ENCODE assay signal across 9 cellular contexts in the genomic region with DNA sequence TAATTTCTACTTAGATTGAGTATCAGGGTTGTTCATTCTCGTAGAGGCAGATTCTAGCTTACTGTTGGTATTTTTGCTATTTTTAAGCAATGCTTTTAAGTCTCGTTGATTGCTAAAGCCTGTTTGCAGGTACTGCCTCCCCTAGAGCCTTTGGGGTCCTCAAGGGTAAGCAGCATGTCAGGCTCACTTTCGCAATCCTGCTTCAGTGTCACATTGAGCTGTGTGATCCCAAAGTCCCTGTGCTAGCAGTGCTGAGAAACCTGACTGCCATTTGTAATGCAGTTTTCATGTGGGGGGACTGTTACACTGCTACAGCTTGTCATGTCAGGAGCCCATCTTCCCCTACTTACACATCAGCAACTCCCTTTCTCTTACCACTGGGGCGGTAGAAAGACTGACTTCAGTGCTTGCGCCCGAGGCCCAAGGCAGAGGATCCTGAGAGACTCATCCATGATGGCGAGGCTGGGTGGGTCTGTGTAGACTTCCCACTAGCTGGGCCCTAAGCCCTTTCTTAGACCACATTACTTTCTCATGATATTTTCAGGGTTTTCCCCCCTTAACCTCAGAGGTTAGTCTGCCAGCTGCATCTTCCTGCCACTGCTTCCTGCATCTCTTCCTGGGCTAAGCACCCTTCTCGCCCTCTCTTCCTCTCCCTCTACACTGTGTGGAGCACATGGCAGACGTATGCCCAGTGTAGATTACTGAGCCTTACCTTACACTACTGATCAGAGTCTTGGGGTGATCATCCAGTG. TPM values are rescaled to one million over a fixed set of nuclear protein-coding genes. Genes with fewer than 3 reads are reported as not detected.
DNase-seq lines count a peak whose midpoint lies in the region; ATAC-seq, FAIRE-seq and TF ChIP-seq lines count a peak whose summit lies in the region.
"Had no signal": no experiment of that assay in that cellular context is flagged by ENCODE, and none has a peak within 500 bp of the region (broad histone marks: within the 10 kb centered on the region; RNA-seq: fewer than 3 reads in every experiment).

No MANE protein-coding gene starts in this region.

- ATAC-seq in GM18499 (IDR thresholded peaks at IDR 0.05; ENCODE audit: insufficient read depth, unreplicated experiment) (peak; percentile 44), GM21526 (IDR thresholded peaks at IDR 0.05; ENCODE audit: low FRiP score, unreplicated experiment) (peak; percentile 41), left lung (no peak)

- no peak for TF ChIP-seq EP300 in H1 (IDR thresholded peaks at IDR 0.05; ENCODE audit: borderline replicate concordance in 1 of 2, low read depth in 2 of 2, low read length in 2 of 2)

- no peaks in the 10 kb centered on the region for H3K9me3 ChIP-seq in H1 (ENCODE audit: insufficient read depth in 2 of 2, low read depth in 1 of 2, low read length in 1 of 2)
- no peaks in the 10 kb centered on the region for H3K9me3 ChIP-seq in left lung
- H3K9me3 ChIP-seq in kidney (ENCODE audit: control insufficient read depth in 1 of 2, low read length in 2 of 2): no peaks in the 10 kb centered on the region

- H3K36me3 ChIP-seq in H1 (ENCODE audit: control insufficient read depth in 2 of 4, insufficient read depth in 4 of 4, low read length in 3 of 4) (peaks cover 11 to 33% (median 26%) of the 10 kb centered on the region in 4 experiments), left lung (peaks cover 0 to 25% of the 10 kb centered on the region in 2 donors), kidney (ENCODE audit: control insufficient read depth in 1 of 2, insufficient read depth in 2 of 2, low read length in 2 of 2) (peaks cover 17 to 23% of the 10 kb centered on the region in 2 donors)

- H3K4me2 ChIP-seq in H1 (ENCODE audit: insufficient read depth in 1 of 2, low read depth in 2 of 2, low read length in 2 of 2): no peak overlapping the region

- H3K18ac ChIP-seq in H1 (ENCODE audit: extremely low read depth, low read length): no peak overlapping the region

- no peaks in the 10 kb centered on the region for H3K23me2 ChIP-seq in H1 (ENCODE audit: low read depth, low read length)

- H3K27me3 ChIP-seq in H1 (replicated peaks in 1 of 4; ENCODE audit: control insufficient read depth in 3 of 4, extremely low read depth in 1 of 4, insufficient read depth in 3 of 4, low read length in 3 of 4) (no peaks in the 10 kb centered on the region), left lung (no peaks in the 10 kb centered on the region)

- H2BK5ac ChIP-seq in H1 (ENCODE audit: low read depth, low read length): no peak overlapping the region

- no peak overlapping the region for H2AK5ac ChIP-seq in H1 (ENCODE audit: low read depth, low read length)

- no peak overlapping the region for H3K9ac ChIP-seq in H1 (replicated peaks in 1 of 4; ENCODE audit: extremely low read depth in 1 of 4, low read depth in 3 of 4, low read length in 3 of 4)
- H3K9ac ChIP-seq in kidney (ENCODE audit: low read length in 2 of 2): no peak overlapping the region

- TF ChIP-seq POLR2A in H1 (IDR thresholded peaks at IDR 0.05; ENCODE audit: control extremely low read depth in 1 of 2, low read depth in 2 of 2, low read length in 2 of 2): no peak

- no peak overlapping the region for H3K4ac ChIP-seq in H1 (replicated peaks; ENCODE audit: insufficient read length, low read depth, low read length)

- intact Hi-C loops in left lung (cut with DNase I): no loop called here
- intact Hi-C loops in kidney (cut with DNase I): no loop called here

- peak overlapping the region; percentile 24 for H3K4me3 ChIP-seq in Jurkat, Clone E6-1 (ENCODE audit: low read length)
- H3K4me3 ChIP-seq in H1 (ENCODE audit: extremely low read depth in 1 of 4, insufficient read depth in 2 of 4, low read depth in 3 of 4, low read length in 4 of 4): no peak overlapping the region
- no peak overlapping the region for H3K4me3 ChIP-seq in left lung
- H3K4me3 ChIP-seq in kidney (ENCODE audit: low read length in 2 of 2): no peak overlapping the region

- H4K91ac ChIP-seq in H1 (replicated peaks; ENCODE audit: insufficient read length, low read length): no peak overlapping the region

- H3K79me1 ChIP-seq in H1 (ENCODE audit: low read depth, low read length): peaks cover 10% of the 10 kb centered on the region

- H2AFZ ChIP-seq in H1 (ENCODE audit: low read length): no peak overlapping the region

- H4K5ac ChIP-seq in H1 (ENCODE audit: insufficient read length, low read depth, low read length): no peak overlapping the region

- peaks cover 0 to 7% (median 3%) of the 10 kb centered on the region in 4 experiments; a peak in 2 of 7 replicates for H3K4me1 ChIP-seq in H1 (replicated peaks in 1 of 4; ENCODE audit: control insufficient read depth in 3 of 4, insufficient read depth in 4 of 4, low read length in 3 of 4)
- H3K4me1 ChIP-seq in left lung: peaks cover 4 to 71% of the 10 kb centered on the region in 2 donors
- peaks cover 9 to 13% of the 10 kb centered on the region in 2 donors for H3K4me1 ChIP-seq in kidney (ENCODE audit: control insufficient read depth in 1 of 2, insufficient read depth in 1 of 2, low read depth in 1 of 2, low read length in 2 of 2)

- peak; percentile 85 for DNase-seq in Jurkat, Clone E6-1 (ENCODE audit: low read depth, low spot score)
- DNase-seq in H1 (ENCODE audit: low read depth in 1 of 2, low spot score in 2 of 2) (no peak), left lung (no peak), NCI-H226 (no peak), HK-2 (ENCODE audit: unreplicated experiment) (no peak), kidney (no peak)
- DNase-seq: NCI-H1105 treated with DMSO at 0.1 percent for 48 hours had no signal

- no peak overlapping the region for H2BK120ac ChIP-seq in H1 (replicated peaks; ENCODE audit: low read depth, low read length)

- POLR2A ChIA-PET in H1 (lab: Charles Lee; ENCODE audit: partially characterized antibody): no interaction called here

- CTCF ChIA-PET in H1 (lab: Charles Lee; ENCODE audit: partially characterized antibody): interaction anchor here (0.6 to 10.2 kb wide), 5 partner anchors 9 to 173 kb away, joined by 3 to 92 read pairs (median 3); no protein-coding TSS in a partner anchor

- TF ChIP-seq RAD21 in H1 (IDR thresholded peaks at IDR 0.05 in 1 of 2, conservative IDR thresholded peaks at IDR 0.05 in 1 of 2; ENCODE audit: low read depth in 2 of 2, low read length in 2 of 2): no peak

- H2BK15ac ChIP-seq in H1 (ENCODE audit: low read length): no peak overlapping the region

- H3K27ac ChIP-seq in H1 (ENCODE audit: low read depth, low read length): no peak overlapping the region
- no peak overlapping the region for H3K27ac ChIP-seq in left lung
- no peak overlapping the region for H3K27ac ChIP-seq in kidney (ENCODE audit: low read depth in 2 of 2, low read length in 2 of 2)

- peaks cover 3 to 5% of the 10 kb centered on the region in 2 experiments for H4K20me1 ChIP-seq in H1 (replicated peaks in 1 of 2; ENCODE audit: control insufficient read depth in 1 of 2, insufficient read depth in 2 of 2, low read length in 2 of 2)

- FAIRE-seq in H1 (lab: Jason Lieb, UNC) (no peak), kidney (lab: Jason Lieb, UNC) (no peak)

- no peak overlapping the region for H3K23ac ChIP-seq in H1 (ENCODE audit: insufficient read length)

- H3K56ac ChIP-seq in H1 (replicated peaks; ENCODE audit: insufficient read length, low read depth, low read length): no peak overlapping the region

- H2BK20ac ChIP-seq in H1 (ENCODE audit: low read length): no peak overlapping the region

- H3K79me2 ChIP-seq in H1 (ENCODE audit: control insufficient read depth in 1 of 2, insufficient read depth in 2 of 2, low read length in 2 of 2): peaks cover 0 to 32% of the 10 kb centered on the region in 2 experiments; a peak in 2 of 4 replicates

- H4K8ac ChIP-seq in H1 (ENCODE audit: extremely low read depth, insufficient read depth, low read length): no peak overlapping the region

- no peak overlapping the region for H2BK12ac ChIP-seq in H1 (ENCODE audit: low read depth, low read length)

- H3K14ac ChIP-seq in H1 (ENCODE audit: insufficient read length): no peak overlapping the region

- TF ChIP-seq CTCF in H1 (IDR thresholded peaks at IDR 0.05; ENCODE audit: control extremely low read depth in 1 of 3, insufficient read depth in 1 of 3, low read depth in 1 of 3, low read length in 3 of 3): no peak
- TF ChIP-seq CTCF in left lung (IDR thresholded peaks at IDR 0.05): no peak
- TF ChIP-seq CTCF in kidney (IDR thresholded peaks at IDR 0.05; ENCODE audit: borderline replicate concordance, extremely low read depth, insufficient read depth): no peak

- WGBS in H1 (ENCODE audit: extremely low coverage in 1 of 2, insufficient coverage in 1 of 2, insufficient read length in 1 of 2, insufficient replicate concordance in 2 of 2, low coverage in 1 of 2, low lambda C conversion rate in 2 of 2, missing lambda C conversion rate in 1 of 2), 2 experiments: 94% methylated on average over 9 of the region's 9 CpGs; no CpG with 5 or more reads in 1 of the 2 experiments

RNA-seq across cellular contexts. Expression of a gene that starts 40.8 kb away (rescaled TPM):
- not detected for polyA plus RNA-seq in Jurkat, Clone E6-1 (2012; ENCODE audit: insufficient read depth, insufficient read length)
- total RNA-seq in H1 (2021; fragmentation: NEBNext Ultra II Directional; extraction: Animal tissue kit (Norgen Biotek cat#: 25700)): 22.4 and 25.7 TPM in 2 replicates
- polyA plus RNA-seq in H1 (2011; rRNA removed): 24.9 and 31.8 TPM in 2 replicates
- polyA plus RNA-seq in H1 (2011; cell fraction: cytosol; rRNA removed): 20.5 TPM
- polyA plus RNA-seq in H1 (2011; cell fraction: nucleus; rRNA removed): 32.8 TPM
- polyA plus RNA-seq in H1 (2012, experiment 1 of 2): 12.9 to 23.2 TPM (median 21.1 TPM) in 4 replicates
- polyA plus RNA-seq in H1 (2012, experiment 2 of 2): 18.0 TPM
- polyA plus RNA-seq in H1 (2013, experiment 1 of 2): 36.9 TPM
- 38.9 TPM for polyA plus RNA-seq in H1 (2013, experiment 2 of 2)
- polyA minus RNA-seq in H1 (2011; rRNA and poly(A)+ RNA removed): 14.8 and 15.0 TPM in 2 replicates
- polyA minus RNA-seq in H1 (2011; cell fraction: cytosol; rRNA and poly(A)+ RNA removed): 12.3 TPM
- polyA minus RNA-seq in H1 (2011; cell fraction: nucleus; rRNA and poly(A)+ RNA removed): 9.7 TPM
- total RNA-seq in left lung: 100 to 1,000 TPM in 1 of 2 donors, 10 to 100 TPM in 1; 80.6 to 107 TPM
- total RNA-seq in kidney: 139 TPM
- 59.3 TPM for polyA plus RNA-seq in kidney (ENCODE audit: insufficient read depth, low read depth, low replicate concordance)

RNA-seq across cellular contexts. Expression of a gene that starts 49.1 kb away (rescaled TPM):
- polyA plus RNA-seq in Jurkat, Clone E6-1 (2012; ENCODE audit: insufficient read depth, insufficient read length): 49.5 TPM
- total RNA-seq in H1 (2021; fragmentation: NEBNext Ultra II Directional; extraction: Animal tissue kit (Norgen Biotek cat#: 25700)): 311 and 315 TPM in 2 replicates
- polyA plus RNA-seq in H1 (2011; rRNA removed): 222 and 254 TPM in 2 replicates
- polyA plus RNA-seq in H1 (2011; cell fraction: cytosol; rRNA removed): 251 TPM
- polyA plus RNA-seq in H1 (2011; cell fraction: nucleus; rRNA removed): 240 TPM
- 297 to 375 TPM (median 345 TPM) in 4 replicates for polyA plus RNA-seq in H1 (2012, experiment 1 of 2)
- polyA plus RNA-seq in H1 (2012, experiment 2 of 2): 93.4 TPM
- 473 TPM for polyA plus RNA-seq in H1 (2013, experiment 1 of 2)
- 477 TPM for polyA plus RNA-seq in H1 (2013, experiment 2 of 2)
- 206 and 280 TPM in 2 replicates for polyA minus RNA-seq in H1 (2011; rRNA and poly(A)+ RNA removed)
- polyA minus RNA-seq in H1 (2011; cell fraction: cytosol; rRNA and poly(A)+ RNA removed): 110 TPM
- polyA minus RNA-seq in H1 (2011; cell fraction: nucleus; rRNA and poly(A)+ RNA removed): 87.7 TPM
- 100 to 1,000 TPM; 428 to 646 TPM for total RNA-seq in left lung
- 502 TPM for total RNA-seq in kidney
- polyA plus RNA-seq in kidney (ENCODE audit: insufficient read depth, low read depth, low replicate concordance): 338 TPM
